ENCODE assay signal across 18 cellular contexts in the genomic region with DNA sequence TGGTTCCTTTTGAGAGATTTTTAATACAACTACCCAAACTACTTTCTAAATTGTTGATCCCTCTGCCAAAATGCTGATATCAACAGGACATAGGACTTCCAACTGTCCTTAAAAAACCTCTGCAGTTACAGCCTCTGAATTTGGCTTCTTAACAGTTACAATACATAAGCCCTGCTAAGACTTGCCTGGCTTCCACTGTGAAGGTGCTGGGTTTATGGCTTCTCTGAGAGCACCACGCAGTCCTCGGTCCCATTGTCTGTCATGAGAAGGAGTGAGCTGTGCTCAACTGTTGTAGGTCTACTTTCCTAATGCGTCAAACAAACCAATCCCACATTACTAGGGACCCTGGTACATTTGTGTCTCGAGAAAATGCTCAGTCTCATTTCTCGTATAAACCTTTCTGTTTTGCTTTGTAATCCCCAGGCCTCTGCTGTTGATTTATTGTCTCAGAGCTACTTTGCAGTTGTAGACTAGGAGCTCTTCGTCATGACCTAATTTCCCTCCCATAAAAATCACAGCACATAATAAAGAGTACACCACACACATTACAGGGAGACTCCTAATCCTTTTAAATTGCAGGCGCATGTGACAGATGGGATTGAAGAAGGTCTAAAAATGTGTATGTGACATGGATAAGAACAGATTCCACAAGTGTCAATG.
DNase-seq lines count a peak whose midpoint lies in the region; ATAC-seq and TF ChIP-seq lines count a peak whose summit lies in the region.
"Had no signal": no experiment of that assay in that cellular context is flagged by ENCODE, and none has a peak within 500 bp of the region (broad histone marks: within the 10 kb centered on the region; RNA-seq: fewer than 3 reads in every experiment).

No MANE protein-coding gene starts in this region.

- peak overlapping the region; percentile 65 to 72 for H3K27ac ChIP-seq in right atrium auricular region
- H3K27ac ChIP-seq: upper lobe of right lung had no signal

- ATAC-seq in GM21786 (IDR thresholded peaks at IDR 0.05; ENCODE audit: unreplicated experiment), result no peak
- no peak for ATAC-seq in stimulated activated naive CD8-positive, alpha-beta T cell treated with anti-CD3 and anti-CD28 coated beads, Interleukin-15, Interleukin-2, amounts not matched to agents 100 U/mL and 50 U/mL, for 24 hours
- ATAC-seq in activated CD4-positive, alpha-beta T cell treated with anti-CD3 and anti-CD28 coated beads for 36 hours, result no peak
- ATAC-seq: naive thymus-derived CD8-positive, alpha-beta T cell; upper lobe of right lung had no signal

- CTCF ChIA-PET in activated CD4-positive, alpha-beta T cell treated with anti-CD3 and anti-CD28 coated beads for 36 hours (lab: Charles Lee), result interaction anchor here (0.6 kb wide), 1 partner anchor 342 kb away, joined by 3 read pairs; no protein-coding TSS in a partner anchor

- no peak overlapping the region for H3K27ac Mint-ChIP-seq in activated CD4-positive, alpha-beta T cell treated with anti-CD3 and anti-CD28 coated beads for 36 hours
- H3K27ac Mint-ChIP-seq: activated T-helper 2 cell treated with anti-CD3 and anti-CD28 coated beads, Interferon-gamma antibody, Interleukin-2, Interleukin-4, amounts not matched to agents 10 μg/mL and 5 μg/mL and 100 μg/mL, durations not matched to agents 14 hours and 24 hours and 36 hours; HFFc6; naive thymus-derived CD8-positive, alpha-beta T cell had no signal

- peak; percentile 31 for DNase-seq in GM04504 (ENCODE audit: low read depth)
- peak; percentile 89 for DNase-seq in NCI-H82 treated with DMSO at 0.1 percent for 48 hours (lab: John Stamatoyannopoulos, UW; ENCODE audit: unreplicated experiment)
- no peak for DNase-seq in right atrium auricular region (ENCODE audit: low spot score)
- DNase-seq in retina, result peak; percentile 17
- DNase-seq in stimulated activated naive CD8-positive, alpha-beta T cell treated with anti-CD3 and anti-CD28 coated beads, Interleukin-15, Interleukin-2, amounts not matched to agents 100 U/mL and 50 U/mL, for 24 hours, result no peak
- no peak for DNase-seq in activated CD4-positive, alpha-beta T cell treated with anti-CD3 and anti-CD28 coated beads for 36 hours
- no peak for DNase-seq in DMS79 (lab: John Stamatoyannopoulos, UW)
- DNase-seq: AML-193; anterior cingulate cortex; HFFc6; naive thymus-derived CD8-positive, alpha-beta T cell; NCI-H1105 treated with DMSO at 0.1 percent for 48 hours; NCI-H226; OCI-M1; stimulated activated CD4-positive, alpha-beta T cell treated with anti-CD3 and anti-CD28 coated beads, Interleukin-4, amount 100 ng/mL, for 24 hours; upper lobe of right lung had no signal

- H3K36me3 Mint-ChIP-seq in activated CD4-positive, alpha-beta T cell treated with anti-CD3 and anti-CD28 coated beads for 36 hours (ENCODE audit: low read depth), result no peaks in the 10 kb centered on the region

- no peak for TF ChIP-seq CTCF in right atrium auricular region (IDR thresholded peaks at IDR 0.05)

- H3K9me3 ChIP-seq in right atrium auricular region, result no peaks in the 10 kb centered on the region
- H3K9me3 ChIP-seq: upper lobe of right lung had no signal

- peaks cover 3% of the 10 kb centered on the region for H3K4me1 Mint-ChIP-seq in activated CD4-positive, alpha-beta T cell treated with anti-CD3 and anti-CD28 coated beads for 36 hours

- POLR2A ChIA-PET in activated CD4-positive, alpha-beta T cell treated with anti-CD3 and anti-CD28 coated beads for 36 hours (lab: Charles Lee), result no interaction called here

- H3K4me3 Mint-ChIP-seq in activated CD4-positive, alpha-beta T cell treated with anti-CD3 and anti-CD28 coated beads for 36 hours, result no peak overlapping the region
- H3K4me3 Mint-ChIP-seq: HFFc6; naive thymus-derived CD8-positive, alpha-beta T cell had no signal

- no peaks in the 10 kb centered on the region for H3K9me3 Mint-ChIP-seq in activated CD4-positive, alpha-beta T cell treated with anti-CD3 and anti-CD28 coated beads for 36 hours (ENCODE audit: low read depth)
- H3K9me3 Mint-ChIP-seq: activated T-helper 2 cell treated with anti-CD3 and anti-CD28 coated beads, Interferon-gamma antibody, Interleukin-2, Interleukin-4, amounts not matched to agents 10 μg/mL and 5 μg/mL and 100 μg/mL, durations not matched to agents 14 hours and 24 hours and 36 hours; HFFc6; naive thymus-derived CD8-positive, alpha-beta T cell had no signal

- H3K36me3 ChIP-seq in right atrium auricular region, result no peaks in the 10 kb centered on the region
- H3K36me3 ChIP-seq: upper lobe of right lung had no signal

- peaks cover 0 to 77% of the 10 kb centered on the region in 2 donors for H3K4me1 ChIP-seq in right atrium auricular region

- no peaks in the 10 kb centered on the region for H3K27me3 ChIP-seq in right atrium auricular region
- H3K27me3 ChIP-seq: upper lobe of right lung had no signal

- intact Hi-C loops in activated CD4-positive, alpha-beta T cell treated with anti-CD3 and anti-CD28 coated beads for 36 hours (cut with DNase I, micrococcal nuclease), result no loop called here

- no peak overlapping the region for H3K4me3 ChIP-seq in right atrium auricular region
- H3K4me3 ChIP-seq: upper lobe of right lung had no signal

- H3K27me3 Mint-ChIP-seq in activated CD4-positive, alpha-beta T cell treated with anti-CD3 and anti-CD28 coated beads for 36 hours, result no peaks in the 10 kb centered on the region
- H3K27me3 Mint-ChIP-seq: naive thymus-derived CD8-positive, alpha-beta T cell had no signal

Comparison
In these comparisons a context has a peak if more than half of its experiments do, and no peak if none do; other contexts are left out.
1. DNase-seq: peak in GM04504 (single experiment), NCI-H82 treated with DMSO at 0.1 percent for 48 hours (single experiment) and retina (single experiment); none in right atrium auricular region (single experiment), stimulated activated naive CD8-positive, alpha-beta T cell treated with anti-CD3 and anti-CD28 coated beads, Interleukin-15, Interleukin-2, amounts not matched to agents 100 U/mL and 50 U/mL, for 24 hours (single experiment), activated CD4-positive, alpha-beta T cell treated with anti-CD3 and anti-CD28 coated beads for 36 hours (single experiment) and DMS79 (single experiment).